16 cellular contexts compared by ENCODE assay signal in genomic region chr15:64828985-64829384, GRCh38. TPM values are rescaled to one million over a fixed set of nuclear protein-coding genes. Genes with fewer than 3 reads are reported as not detected.
"Had no signal": no experiment of that assay in that cellular context is flagged by ENCODE, and none has a peak within 500 bp of the region (broad histone marks: within the 10 kb centered on the region; RNA-seq: fewer than 3 reads in every experiment).

No MANE protein-coding gene starts in this region.

- H3K9me3 Mint-ChIP-seq: activated CD4-positive, alpha-beta memory T cell treated with anti-CD3 and anti-CD28 coated beads, Interleukin-2, amount 10 ng/mL, durations not matched to agents 7 days and 5 days; activated T-cell treated with anti-CD3 and anti-CD28 coated beads, Interleukin-2, amount 50 U/mL, for 24 hours; nephron progenitor cell had no signal

- H3K27me3 Mint-ChIP-seq: activated CD4-positive, alpha-beta memory T cell treated with anti-CD3 and anti-CD28 coated beads, Interleukin-2, amount 10 ng/mL, durations not matched to agents 7 days and 5 days had no signal

- H3K9me3 ChIP-seq: tibial nerve, vagina had no signal

- H3K27me3 ChIP-seq: tibial nerve, vagina had no signal

- H3K27ac Mint-ChIP-seq: activated CD4-positive, alpha-beta memory T cell treated with anti-CD3 and anti-CD28 coated beads, Interleukin-2, amount 10 ng/mL, durations not matched to agents 7 days and 5 days; activated T-cell treated with anti-CD3 and anti-CD28 coated beads, Interleukin-2, amount 50 U/mL, for 24 hours; nephron progenitor cell had no signal

- H3K4me3 Mint-ChIP-seq: activated CD4-positive, alpha-beta memory T cell treated with anti-CD3 and anti-CD28 coated beads, Interleukin-2, amount 10 ng/mL, durations not matched to agents 7 days and 5 days; activated T-cell treated with anti-CD3 and anti-CD28 coated beads, Interleukin-2, amount 50 U/mL, for 24 hours; brain; nephron progenitor cell had no signal

- H3K4me3 ChIP-seq: tibial nerve, vagina had no signal

- H3K36me3 ChIP-seq: tibial nerve, vagina had no signal

- H3K36me3 Mint-ChIP-seq: brain had no signal

- FAIRE-seq: frontal cortex had no signal

- H3K27ac ChIP-seq: tibial nerve, vagina had no signal

- DNase-seq: activated CD4-positive, alpha-beta memory T cell treated with anti-CD3 and anti-CD28 coated beads, Interleukin-2, amount 10 ng/mL, durations not matched to agents 7 days and 5 days; activated CD4-positive, alpha-beta T cell treated with anti-CD3 and anti-CD28 coated beads for 4 hours; activated effector memory CD4-positive, alpha-beta T cell treated with Interleukin-2 at 50 U/mL for 16 hours; activated naive CD4-positive, alpha-beta T cell treated with anti-CD3 and anti-CD28 coated beads, Interleukin-2, amount 50 U/mL, for 16 hours; activated T-cell treated with anti-CD3 and anti-CD28 coated beads, Interleukin-2, amount 50 U/mL, for 24 hours; effector CD8-positive, alpha-beta T cell; head of caudate nucleus; nephron progenitor cell; occipital lobe; stimulated activated CD4-positive, alpha-beta T cell treated with anti-CD3 and anti-CD28 coated beads, Interleukin-2, amount 100 ng/mL, for 48 hours; stimulated activated naive CD4-positive, alpha-beta T cell; substantia nigra had no signal

RNA-seq across cellular contexts. Expression of gene RBPMS2, which starts 53.6 kb away (rescaled TPM):
- total RNA-seq: activated CD4-positive, alpha-beta memory T cell treated with anti-CD3 and anti-CD28 coated beads, Interleukin-2, amount 10 ng/mL, durations not matched to agents 7 days and 5 days; occipital lobe had no signal
